Comparison of ENCODE assay signal across 21 cellular contexts in the genomic region with DNA sequence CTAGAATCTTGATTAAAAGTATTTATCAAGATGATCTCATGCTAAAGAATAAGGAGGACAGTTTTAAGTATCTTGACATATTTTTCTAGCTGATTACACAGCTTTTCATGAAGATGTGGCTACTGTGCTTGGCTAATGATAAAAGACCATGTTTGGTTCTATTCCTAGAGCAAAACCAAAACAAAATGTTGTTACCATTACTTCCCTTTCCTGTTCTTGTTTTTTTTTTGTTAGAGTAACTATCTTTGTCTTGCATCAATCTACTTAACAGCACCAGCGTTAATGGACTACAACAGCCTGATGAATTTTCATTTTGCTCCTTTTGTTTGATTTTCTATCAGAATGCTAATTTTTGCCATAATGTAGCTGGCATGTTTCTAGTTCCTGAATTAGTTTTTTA.
DNase-seq lines count a peak whose midpoint lies in the region; ATAC-seq, FAIRE-seq and TF ChIP-seq lines count a peak whose summit lies in the region.
"Had no signal": no experiment of that assay in that cellular context is flagged by ENCODE, and none has a peak within 500 bp of the region (broad histone marks: within the 10 kb centered on the region; RNA-seq: fewer than 3 reads in every experiment).

No MANE protein-coding gene starts in this region.

- peak; percentile 56 for FAIRE-seq in GM18507 (lab: Jason Lieb, UNC)
- FAIRE-seq: urothelium cell line had no signal

- H3K4me3 Mint-ChIP-seq in activated CD8-positive, alpha-beta memory T cell treated with anti-CD3 and anti-CD28 coated beads, Interleukin-2, amount 10 ng/mL, durations not matched to agents 7 days and 5 days: peak overlapping the region; percentile 59
- no peak overlapping the region for H3K4me3 Mint-ChIP-seq in activated CD8-positive, alpha-beta T cell treated with anti-CD3 and anti-CD28 coated beads for 36 hours
- H3K4me3 Mint-ChIP-seq in natural killer cell treated with Interleukin-12 subunit alpha and Interleukin-12 subunit beta and Interleukin-15 and Interleukin-18, amount 100 ng/mL, for 72 hours: peak overlapping the region; percentile 43
- no peak overlapping the region for H3K4me3 Mint-ChIP-seq in Caco-2 (ENCODE audit: unreplicated experiment)

- POLR2A ChIA-PET in activated CD8-positive, alpha-beta T cell treated with anti-CD3 and anti-CD28 coated beads for 36 hours (lab: Charles Lee): no interaction called here
- POLR2A ChIA-PET in Caco-2 (lab: Charles Lee): no interaction called here

- H3K4me3 ChIP-seq in Caco-2 (ENCODE audit: low read depth, low read length): no peak overlapping the region
- H3K4me3 ChIP-seq: cardiac muscle cell, esophagus squamous epithelium, right lobe of liver, SJCRH30 had no signal

- H3K4me1 Mint-ChIP-seq in activated CD8-positive, alpha-beta memory T cell treated with anti-CD3 and anti-CD28 coated beads, Interleukin-2, amount 10 ng/mL, durations not matched to agents 7 days and 5 days: peaks cover 34% of the 10 kb centered on the region
- peaks cover 11% of the 10 kb centered on the region for H3K4me1 Mint-ChIP-seq in activated CD8-positive, alpha-beta T cell treated with anti-CD3 and anti-CD28 coated beads for 36 hours (ENCODE audit: low read depth)
- H3K4me1 Mint-ChIP-seq in natural killer cell treated with Interleukin-12 subunit alpha and Interleukin-12 subunit beta and Interleukin-15 and Interleukin-18, amount 100 ng/mL, for 72 hours (ENCODE audit: low read depth in 2 of 2): peaks cover 32 to 41% of the 10 kb centered on the region in 2 donors
- H3K4me1 Mint-ChIP-seq in Caco-2 (ENCODE audit: low read depth, unreplicated experiment): no peaks in the 10 kb centered on the region

- H3K27me3 ChIP-seq in Caco-2 (replicated peaks; ENCODE audit: control insufficient read depth, insufficient read depth, low read length): no peaks in the 10 kb centered on the region
- H3K27me3 ChIP-seq: cardiac muscle cell, esophagus squamous epithelium, right lobe of liver, SJCRH30 had no signal

- CTCF ChIA-PET in activated CD8-positive, alpha-beta memory T cell treated with anti-CD3 and anti-CD28 coated beads, Interleukin-2, amount 10 ng/mL, durations not matched to agents 7 days and 5 days (lab: Charles Lee): no interaction called here
- CTCF ChIA-PET in activated CD8-positive, alpha-beta T cell treated with anti-CD3 and anti-CD28 coated beads for 36 hours (lab: Charles Lee): interaction anchor here (1.8 kb wide), 1 partner anchor 11 kb away, joined by 3 read pairs; no protein-coding TSS in a partner anchor
- CTCF ChIA-PET in Caco-2 (lab: Charles Lee): no interaction called here

- no peak for TF ChIP-seq CTCF in activated CD8-positive, alpha-beta T cell treated with anti-CD3 and anti-CD28 coated beads for 36 hours (IDR thresholded peaks at IDR 0.05)
- no peak for TF ChIP-seq CTCF in Caco-2 (IDR thresholded peaks at IDR 0.05; ENCODE audit: insufficient read depth in 1 of 2, low read depth in 1 of 2, low read length in 1 of 2, severe bottlenecking in 1 of 2, unreplicated experiment in 1 of 2)

- no TSS peak for BruUV-seq in Caco-2 (replicated peaks; lab: Mats Ljungman, UMichigan)

- no peak for DNase-seq in activated CD8-positive, alpha-beta memory T cell treated with anti-CD3 and anti-CD28 coated beads, Interleukin-2, amount 10 ng/mL, durations not matched to agents 7 days and 5 days
- DNase-seq in activated CD8-positive, alpha-beta memory T cell treated with anti-CD3 and anti-CD28 coated beads, Interleukin-2, amount 50 U/mL, for 4 hours: no peak
- DNase-seq in GM18507 (ENCODE audit: extremely low spot score, insufficient read length, low read depth) (no peak), Caco-2 (no peak), retina (no peak)
- no peak for DNase-seq in activated CD8-positive, alpha-beta T cell treated with anti-CD3 and anti-CD28 coated beads for 36 hours
- no peak for DNase-seq in natural killer cell treated with Interleukin-12 subunit alpha and Interleukin-12 subunit beta and Interleukin-15 and Interleukin-18, amount 100 ng/mL, for 72 hours (ENCODE audit: low spot score)
- DNase-seq in stimulated activated CD4-positive, alpha-beta T cell treated with anti-CD3 and anti-CD28 coated beads, Interleukin-12 subunit alpha, Interleukin-12 subunit beta, amount 100 ng/mL, for 4 hours: no peak
- DNase-seq: esophagus squamous epithelium; KG1; NCI-H1105 treated with DMSO at 0.1 percent for 48 hours; NCI-H2107; NCI-H526; occipital lobe; right lobe of liver; SJCRH30; stimulated activated CD4-positive, alpha-beta T cell treated with anti-CD3 and anti-CD28 coated beads, Interleukin-1b, Interleukin-23, amount 100 ng/mL, for 48 hours; T-helper 9 cell had no signal

- no peaks in the 10 kb centered on the region for H3K4me1 ChIP-seq in Caco-2
- H3K4me1 ChIP-seq: esophagus squamous epithelium, right lobe of liver had no signal

- peaks cover 5% of the 10 kb centered on the region for H3K36me3 ChIP-seq in Caco-2 (ENCODE audit: control insufficient read depth, insufficient read depth, low read length)
- H3K36me3 ChIP-seq: cardiac muscle cell had no signal

- intact Hi-C loops in activated CD8-positive, alpha-beta T cell treated with anti-CD3 and anti-CD28 coated beads for 36 hours (cut with micrococcal nuclease): no loop called here
- intact Hi-C loops in Caco-2 (cut with micrococcal nuclease; ENCODE audit: unreplicated experiment): no loop called here

- peaks cover 60% of the 10 kb centered on the region for H3K36me3 Mint-ChIP-seq in activated CD8-positive, alpha-beta memory T cell treated with anti-CD3 and anti-CD28 coated beads, Interleukin-2, amount 10 ng/mL, durations not matched to agents 7 days and 5 days
- peaks cover 50% of the 10 kb centered on the region for H3K36me3 Mint-ChIP-seq in activated CD8-positive, alpha-beta T cell treated with anti-CD3 and anti-CD28 coated beads for 36 hours (ENCODE audit: low read depth)
- peaks cover 20% of the 10 kb centered on the region for H3K36me3 Mint-ChIP-seq in natural killer cell treated with Interleukin-12 subunit alpha and Interleukin-12 subunit beta and Interleukin-15 and Interleukin-18, amount 100 ng/mL, for 72 hours
- H3K36me3 Mint-ChIP-seq in Caco-2 (ENCODE audit: insufficient read depth, unreplicated experiment): peaks cover 28% of the 10 kb centered on the region

- no peaks in the 10 kb centered on the region for H3K27me3 Mint-ChIP-seq in activated CD8-positive, alpha-beta memory T cell treated with anti-CD3 and anti-CD28 coated beads, Interleukin-2, amount 10 ng/mL, durations not matched to agents 7 days and 5 days
- H3K27me3 Mint-ChIP-seq in activated CD8-positive, alpha-beta T cell treated with anti-CD3 and anti-CD28 coated beads for 36 hours: no peaks in the 10 kb centered on the region
- no peaks in the 10 kb centered on the region for H3K27me3 Mint-ChIP-seq in natural killer cell treated with Interleukin-12 subunit alpha and Interleukin-12 subunit beta and Interleukin-15 and Interleukin-18, amount 100 ng/mL, for 72 hours
- H3K27me3 Mint-ChIP-seq in Caco-2 (ENCODE audit: insufficient read depth, unreplicated experiment): no peaks in the 10 kb centered on the region

- peaks cover 6% of the 10 kb centered on the region for H3K9me3 ChIP-seq in Caco-2
- H3K9me3 ChIP-seq: esophagus squamous epithelium, right lobe of liver had no signal

- H3K27ac Mint-ChIP-seq in activated CD8-positive, alpha-beta memory T cell treated with anti-CD3 and anti-CD28 coated beads, Interleukin-2, amount 10 ng/mL, durations not matched to agents 7 days and 5 days: peak overlapping the region; percentile 72
- peak overlapping the region; percentile 76 for H3K27ac Mint-ChIP-seq in activated CD8-positive, alpha-beta T cell treated with anti-CD3 and anti-CD28 coated beads for 36 hours
- peak overlapping the region; percentile 55 to 56 for H3K27ac Mint-ChIP-seq in natural killer cell treated with Interleukin-12 subunit alpha and Interleukin-12 subunit beta and Interleukin-15 and Interleukin-18, amount 100 ng/mL, for 72 hours
- H3K27ac Mint-ChIP-seq in Caco-2 (ENCODE audit: unreplicated experiment): no peak overlapping the region

- ATAC-seq in activated CD8-positive, alpha-beta memory T cell treated with anti-CD3 and anti-CD28 coated beads, Interleukin-2, amount 10 ng/mL, durations not matched to agents 7 days and 5 days: peak; percentile 53
- no peak for ATAC-seq in activated CD8-positive, alpha-beta T cell treated with anti-CD3 and anti-CD28 coated beads for 36 hours
- no peak for ATAC-seq in natural killer cell treated with Interleukin-12 subunit alpha and Interleukin-12 subunit beta and Interleukin-15 and Interleukin-18, amount 100 ng/mL, for 72 hours
- ATAC-seq: left lobe of liver, right lobe of liver had no signal

- H3K9me3 Mint-ChIP-seq in activated CD8-positive, alpha-beta memory T cell treated with anti-CD3 and anti-CD28 coated beads, Interleukin-2, amount 10 ng/mL, durations not matched to agents 7 days and 5 days (ENCODE audit: low read depth): no peaks in the 10 kb centered on the region
- no peaks in the 10 kb centered on the region for H3K9me3 Mint-ChIP-seq in activated CD8-positive, alpha-beta T cell treated with anti-CD3 and anti-CD28 coated beads for 36 hours
- H3K9me3 Mint-ChIP-seq in natural killer cell treated with Interleukin-12 subunit alpha and Interleukin-12 subunit beta and Interleukin-15 and Interleukin-18, amount 100 ng/mL, for 72 hours: no peaks in the 10 kb centered on the region
- H3K9me3 Mint-ChIP-seq in Caco-2 (ENCODE audit: unreplicated experiment): no peaks in the 10 kb centered on the region

Comparison
In these comparisons a context has a peak if more than half of its experiments do, and no peak if none do; other contexts are left out.
1. H3K4me3 Mint-ChIP-seq: peak in activated CD8-positive, alpha-beta memory T cell treated with anti-CD3 and anti-CD28 coated beads, Interleukin-2, amount 10 ng/mL, durations not matched to agents 7 days and 5 days (single experiment) and natural killer cell treated with Interleukin-12 subunit alpha and Interleukin-12 subunit beta and Interleukin-15 and Interleukin-18, amount 100 ng/mL, for 72 hours (single experiment); none in activated CD8-positive, alpha-beta T cell treated with anti-CD3 and anti-CD28 coated beads for 36 hours (single experiment) and Caco-2 (single experiment).